Comparison of ENCODE assay signal across 10 cellular contexts in genomic region chr1:151396265-151396664, GRCh38. TPM values are rescaled to one million over a fixed set of nuclear protein-coding genes. Genes with fewer than 3 reads are reported as not detected.
"Had no signal": no experiment of that assay in that cellular context is flagged by ENCODE, and none has a peak within 500 bp of the region (broad histone marks: within the 10 kb centered on the region; RNA-seq: fewer than 3 reads in every experiment).

No MANE protein-coding gene starts in this region.

RNA-seq across cellular contexts. Expression of gene SELENBP1, which starts 23.8 kb away (rescaled TPM):
- total RNA-seq: activated CD4-positive, alpha-beta memory T cell treated with anti-CD3 and anti-CD28 coated beads, Interleukin-2, amount 10 ng/mL, durations not matched to agents 7 days and 5 days; activated CD4-positive, alpha-beta T cell treated with anti-CD3 and anti-CD28 coated beads for 36 hours; activated CD4-positive, alpha-beta T cell treated with anti-CD3 and anti-CD28 coated beads, Interleukin-2, amount 10 ng/mL, durations not matched to agents 7 days and 5 days; activated CD8-positive, alpha-beta memory T cell treated with anti-CD3 and anti-CD28 coated beads, Interleukin-2, amount 10 ng/mL, durations not matched to agents 7 days and 5 days; activated CD8-positive, alpha-beta T cell treated with anti-CD3 and anti-CD28 coated beads, Interleukin-2, amount 10 ng/mL, durations not matched to agents 7 days and 5 days; activated naive CD8-positive, alpha-beta T cell treated with anti-CD3 and anti-CD28 coated beads, Interleukin-2, amount 10 ng/mL, durations not matched to agents 7 days and 5 days; activated T-helper 2 cell treated with anti-CD3 and anti-CD28 coated beads, Interferon-gamma antibody, Interleukin-2, Interleukin-4, amounts not matched to agents 10 μg/mL and 5 μg/mL and 100 μg/mL, durations not matched to agents 14 hours and 24 hours and 36 hours; T-helper 1 cell treated with Interleukin-12 subunit alpha and Interleukin-12 subunit beta and Interleukin-4 antibody, amounts not matched to agents 30 ng/mL and 1 ng/mL, for 36 hours; T-helper 17 cell; T-helper 2 cell treated with Interferon-gamma antibody and Interleukin-4, amounts not matched to agents 100 ng/mL and 5 ng/mL, for 36 hours had no signal
